ENCODE assay signal across 8 cellular contexts in the genomic region with DNA sequence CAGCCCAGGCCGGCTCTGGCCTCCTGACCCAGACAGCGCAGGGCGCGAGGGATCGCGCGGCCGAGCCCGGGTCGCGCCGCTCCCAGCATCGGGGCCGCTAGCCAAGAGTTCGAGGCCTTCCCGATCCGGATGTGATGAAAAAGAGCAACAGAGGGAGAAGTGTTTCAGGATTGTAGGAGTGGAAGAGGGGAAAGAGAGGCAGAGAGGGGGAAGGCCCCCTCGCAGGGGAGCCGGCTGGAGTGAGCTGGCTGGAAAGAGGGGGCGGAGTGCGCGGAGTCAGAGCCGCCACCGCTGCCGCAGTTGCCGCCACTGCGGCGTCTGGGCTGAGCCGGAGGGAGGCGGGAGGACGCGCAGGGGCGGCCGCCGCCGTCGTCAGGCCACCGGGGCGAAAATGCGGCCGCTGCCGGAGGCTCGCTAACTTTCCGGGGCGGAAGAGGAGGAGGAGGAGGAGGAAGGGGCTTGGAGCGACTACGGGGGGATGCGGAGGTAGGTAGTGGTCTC. TPM values are rescaled to one million over a fixed set of nuclear protein-coding genes. Genes with fewer than 3 reads are reported as not detected.
DNase-seq lines count a peak whose midpoint lies in the region; ATAC-seq, FAIRE-seq and TF ChIP-seq lines count a peak whose summit lies in the region.

No MANE protein-coding gene starts in this region.

- CTCF ChIA-PET in CD8-positive, alpha-beta T cell (lab: Charles Lee), result no interaction called here

- peaks cover 9% of the 10 kb centered on the region for H3K36me3 Mint-ChIP-seq in CD8-positive, alpha-beta T cell

- H3K4me3 ChIP-seq in CD8-positive, alpha-beta T cell (ENCODE audit: low read depth, low read length), result peak overlapping the region; percentile 65
- H3K4me3 ChIP-seq in WERI-Rb-1 (ENCODE audit: low read depth, low read length), result peak overlapping the region; percentile 96
- H3K4me3 ChIP-seq in bronchial epithelial cell (ENCODE audit: low read depth, low read length), result peak overlapping the region; percentile 90

- H3K27ac Mint-ChIP-seq in CD8-positive, alpha-beta T cell, result peak overlapping the region; percentile 90

- intact Hi-C loops in CD8-positive, alpha-beta T cell (cut with DNase I, micrococcal nuclease), result loop anchor here (2.0 to 10.0 kb wide), 7 partner anchors 35 to 1943 kb away; a partner anchor contains a TSS
- intact Hi-C loops in left colon (cut with DNase I, micrococcal nuclease), result no loop called here

- FAIRE-seq in bronchial epithelial cell (lab: Jason Lieb, UNC), result no peak

- H3K27me3 ChIP-seq in CD8-positive, alpha-beta T cell (ENCODE audit: insufficient read depth, low read length), result no peaks in the 10 kb centered on the region
- no peaks in the 10 kb centered on the region for H3K27me3 ChIP-seq in WERI-Rb-1 (ENCODE audit: insufficient read depth, low read depth, severe bottlenecking)
- H3K27me3 ChIP-seq in bronchial epithelial cell (ENCODE audit: control insufficient read depth, insufficient read depth, low read length), result no peaks in the 10 kb centered on the region

- H3K4me3 Mint-ChIP-seq in CD8-positive, alpha-beta T cell, result peak overlapping the region; percentile 93

- H3K9me3 ChIP-seq in CD8-positive, alpha-beta T cell (ENCODE audit: low read length), result no peaks in the 10 kb centered on the region
- H3K9me3 ChIP-seq in WERI-Rb-1 (ENCODE audit: severe bottlenecking), result no peaks in the 10 kb centered on the region

- POLR2A ChIA-PET in CD8-positive, alpha-beta T cell (lab: Charles Lee), result interaction anchor here (0.6 to 2.2 kb wide), 5 partner anchors 10 to 87 kb away, joined by 3 to 6 read pairs (median 3); no protein-coding TSS in a partner anchor

- in situ Hi-C loops in G401 (cut with HindIII; ENCODE audit: low sequenced_read_pairs), result no loop called here

- ATAC-seq in CD8-positive, alpha-beta T cell, result peak; percentile 54
- ATAC-seq in GM19452 (IDR thresholded peaks at IDR 0.05; ENCODE audit: unreplicated experiment), result peak; percentile 49
- ATAC-seq in HG03558 (IDR thresholded peaks at IDR 0.05; ENCODE audit: extremely low read depth, unreplicated experiment), result peak; percentile 18
- ATAC-seq in left colon, result peak; percentile 78

- H3K4me1 ChIP-seq in CD8-positive, alpha-beta T cell (ENCODE audit: insufficient read depth, low read length), result peaks cover 20% of the 10 kb centered on the region

- no peaks in the 10 kb centered on the region for H3K9me3 Mint-ChIP-seq in CD8-positive, alpha-beta T cell

- DNase-seq in CD8-positive, alpha-beta T cell, result peak; percentile 11 to 75 (median 46)
- peak; percentile 48 for DNase-seq in WERI-Rb-1
- peak; percentile 26 for DNase-seq in bronchial epithelial cell (ENCODE audit: low read depth)
- DNase-seq in left colon, result peak in 1 of 2 donors; percentile 59
- DNase-seq in stimulated activated CD4-positive, alpha-beta T cell treated with anti-CD3 and anti-CD28 coated beads, Interleukin-4, amount 100 ng/mL, for 4 hours, result peak; percentile 67 to 73
- DNase-seq in G401 (ENCODE audit: low spot score), result no peak

- H3K27me3 Mint-ChIP-seq in CD8-positive, alpha-beta T cell (ENCODE audit: low read depth), result no peaks in the 10 kb centered on the region

- TF ChIP-seq CTCF in CD8-positive, alpha-beta T cell (IDR thresholded peaks at IDR 0.05), result no peak
- TF ChIP-seq CTCF in WERI-Rb-1 (IDR thresholded peaks at IDR 0.05; ENCODE audit: low read depth, low read length), result no peak
- TF ChIP-seq CTCF in bronchial epithelial cell (IDR thresholded peaks at IDR 0.05; ENCODE audit: insufficient read depth, low read length, severe bottlenecking), result no peak

- no peaks in the 10 kb centered on the region for H3K36me3 ChIP-seq in CD8-positive, alpha-beta T cell (ENCODE audit: insufficient read depth, low read length)
- H3K36me3 ChIP-seq in WERI-Rb-1 (no peaks in the 10 kb centered on the region), bronchial epithelial cell (ENCODE audit: control insufficient read depth, insufficient read depth, low read length) (no peaks in the 10 kb centered on the region)

- peaks cover 52% of the 10 kb centered on the region for H3K4me1 Mint-ChIP-seq in CD8-positive, alpha-beta T cell (ENCODE audit: low read depth)

- peak overlapping the region; percentile 51 for H3K27ac ChIP-seq in CD8-positive, alpha-beta T cell (ENCODE audit: low read depth, low read length)
- H3K27ac ChIP-seq in WERI-Rb-1, result peak overlapping the region; percentile 42

RNA-seq across cellular contexts. Expression of a gene that starts 0.3 kb away (rescaled TPM):
- 10 to 100 TPM; 16.8 to 17.2 TPM for total RNA-seq in CD8-positive, alpha-beta T cell
- 8.7 and 9.7 TPM in 2 replicates for total RNA-seq in bronchial epithelial cell
- 10 to 100 TPM in 1 of 2 donors, 1 to 10 TPM in 1; 4.8 to 10.9 TPM for total RNA-seq in left colon
- total RNA-seq in G401 (2014; rRNA removed; shearing (Covaris generic)), result 0.06 TPM in 1 of 2 replicates, not detected in the other

Comparison
In these comparisons a context has a peak if more than half of its experiments do, and no peak if none do; other contexts are left out.
1. ATAC-seq: peak in every context shown above with its lines; median percentile 78 in left colon; 54 in CD8-positive, alpha-beta T cell; 49 in GM19452; 18 in HG03558.
2. intact Hi-C loops: an anchor here in CD8-positive, alpha-beta T cell (2.0 to 10.0 kb wide); none called in left colon.